Comparison of ENCODE assay signal across 27 cellular contexts in the genomic region with DNA sequence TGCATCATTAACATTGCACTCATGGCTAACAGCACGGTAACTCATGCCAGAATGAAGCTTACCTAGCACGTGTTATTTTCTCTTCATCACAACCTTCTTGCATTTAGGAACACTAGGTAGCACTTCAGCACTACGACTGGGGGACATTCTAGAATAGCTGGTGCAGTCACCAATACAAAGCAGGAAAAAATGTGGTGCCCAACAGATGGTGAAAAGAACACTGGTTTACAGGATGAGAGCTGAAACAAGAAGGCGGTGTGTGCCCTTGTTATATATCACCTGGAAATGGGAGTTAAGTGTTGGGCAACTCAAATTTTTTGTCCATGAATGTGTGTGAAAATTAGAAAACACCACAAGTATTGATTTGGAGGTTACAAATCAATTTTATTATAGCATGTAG. TPM values are rescaled to one million over a fixed set of nuclear protein-coding genes. Genes with fewer than 3 reads are reported as not detected.
DNase-seq lines count a peak whose midpoint lies in the region; ATAC-seq lines count a peak whose summit lies in the region.
"Had no signal": no experiment of that assay in that cellular context is flagged by ENCODE, and none has a peak within 500 bp of the region (broad histone marks: within the 10 kb centered on the region; RNA-seq: fewer than 3 reads in every experiment).

No MANE protein-coding gene starts in this region.

- in situ Hi-C loops in G401 (cut with HindIII; ENCODE audit: low sequenced_read_pairs), result no loop called here

- peak overlapping the region; percentile 9 for H3K27ac Mint-ChIP-seq in stimulated activated naive B cell treated with anti-CD40 and anti-IgM and Interleukin-4, amounts not matched to agents 10 μg/mL and 1 μg/mL and 100 μg/mL, for 72 hours
- H3K27ac Mint-ChIP-seq: B cell; CD14-positive monocyte; CD4-positive, alpha-beta memory T cell; CD4-positive, alpha-beta T cell; CD8-positive, alpha-beta T cell had no signal

- DNase-seq in G401 (ENCODE audit: low spot score), result peak; percentile 78
- peak; percentile 73 for DNase-seq in cerebellar cortex (ENCODE audit: low spot score)
- DNase-seq in stimulated activated naive B cell treated with anti-CD40 and anti-IgM and Interleukin-4, amounts not matched to agents 10 μg/mL and 1 μg/mL and 100 μg/mL, for 72 hours, result no peak
- no peak for DNase-seq in GM19238 (ENCODE audit: insufficient read length, low spot score)
- no peak for DNase-seq in NCI-H1417 treated with DMSO at 0.1 percent for 48 hours (lab: John Stamatoyannopoulos, UW)
- DNase-seq: 8988T; ACHN; AML-193; BE2C; Caco-2; Calu3; CD4-positive, alpha-beta memory T cell; CD4-positive, alpha-beta T cell; CD4-positive, CD25-positive, alpha-beta regulatory T cell; CD8-positive, alpha-beta memory T cell; CD8-positive, alpha-beta T cell; COR-L47; DMS153; DMS53; DMS79; DMS79 treated with DMSO at 0.1 percent for 48 hours; DND-41; EL had no signal

- peaks cover 0 to 4% of the 10 kb centered on the region in 2 donors for H3K4me1 Mint-ChIP-seq in stimulated activated naive B cell treated with anti-CD40 and anti-IgM and Interleukin-4, amounts not matched to agents 10 μg/mL and 1 μg/mL and 100 μg/mL, for 72 hours
- H3K4me1 Mint-ChIP-seq: B cell; CD4-positive, alpha-beta memory T cell; CD4-positive, CD25-positive, alpha-beta regulatory T cell; CD8-positive, alpha-beta memory T cell had no signal

- peaks cover 2 to 10% of the 10 kb centered on the region in 2 donors for H3K36me3 Mint-ChIP-seq in stimulated activated naive B cell treated with anti-CD40 and anti-IgM and Interleukin-4, amounts not matched to agents 10 μg/mL and 1 μg/mL and 100 μg/mL, for 72 hours

- no peak for ATAC-seq in stimulated activated naive B cell treated with anti-CD40 and anti-IgM and Interleukin-4, amounts not matched to agents 10 μg/mL and 1 μg/mL and 100 μg/mL, for 72 hours (replicated peaks)
- no peak for ATAC-seq in GM18511 (IDR thresholded peaks at IDR 0.05; ENCODE audit: unreplicated experiment)
- ATAC-seq: A549; CD8-positive, alpha-beta T cell had no signal

- H3K27me3 Mint-ChIP-seq in stimulated activated naive B cell treated with anti-CD40 and anti-IgM and Interleukin-4, amounts not matched to agents 10 μg/mL and 1 μg/mL and 100 μg/mL, for 72 hours, result no peaks in the 10 kb centered on the region
- H3K27me3 Mint-ChIP-seq: B cell; CD4-positive, alpha-beta memory T cell; CD4-positive, alpha-beta T cell; CD4-positive, CD25-positive, alpha-beta regulatory T cell; CD8-positive, alpha-beta memory T cell had no signal

- H3K4me3 Mint-ChIP-seq in stimulated activated naive B cell treated with anti-CD40 and anti-IgM and Interleukin-4, amounts not matched to agents 10 μg/mL and 1 μg/mL and 100 μg/mL, for 72 hours, result no peak overlapping the region
- H3K4me3 Mint-ChIP-seq: B cell; CD14-positive monocyte; CD4-positive, alpha-beta memory T cell; CD4-positive, alpha-beta T cell; CD4-positive, CD25-positive, alpha-beta regulatory T cell; CD8-positive, alpha-beta memory T cell; CD8-positive, alpha-beta T cell had no signal

- H3K9me3 Mint-ChIP-seq in stimulated activated naive B cell treated with anti-CD40 and anti-IgM and Interleukin-4, amounts not matched to agents 10 μg/mL and 1 μg/mL and 100 μg/mL, for 72 hours, result no peaks in the 10 kb centered on the region
- H3K9me3 Mint-ChIP-seq: CD4-positive, alpha-beta memory T cell; CD4-positive, alpha-beta T cell; CD4-positive, CD25-positive, alpha-beta regulatory T cell; CD8-positive, alpha-beta memory T cell; CD8-positive, alpha-beta T cell had no signal

RNA-seq across cellular contexts. Expression of gene GALNT12, which starts 30.0 kb away (rescaled TPM):
- total RNA-seq in G401 (2014; rRNA removed; shearing (Covaris generic)), result 5.6 and 9.5 TPM in 2 replicates

RNA-seq across cellular contexts. Expression of gene ANKS6, which starts 41.2 kb away (rescaled TPM):
- total RNA-seq in G401 (2014; rRNA removed; shearing (Covaris generic)), result 55.6 and 59.3 TPM in 2 replicates

Comparison
In these comparisons a context has a peak if more than half of its experiments do, and no peak if none do; other contexts are left out.
1. DNase-seq: peak in G401 (single experiment) and cerebellar cortex (single experiment); none in stimulated activated naive B cell treated with anti-CD40 and anti-IgM and Interleukin-4, amounts not matched to agents 10 μg/mL and 1 μg/mL and 100 μg/mL, for 72 hours (single experiment), GM19238 (single experiment) and NCI-H1417 treated with DMSO at 0.1 percent for 48 hours (single experiment).